20 cellular contexts compared by ENCODE assay signal in the genomic region with DNA sequence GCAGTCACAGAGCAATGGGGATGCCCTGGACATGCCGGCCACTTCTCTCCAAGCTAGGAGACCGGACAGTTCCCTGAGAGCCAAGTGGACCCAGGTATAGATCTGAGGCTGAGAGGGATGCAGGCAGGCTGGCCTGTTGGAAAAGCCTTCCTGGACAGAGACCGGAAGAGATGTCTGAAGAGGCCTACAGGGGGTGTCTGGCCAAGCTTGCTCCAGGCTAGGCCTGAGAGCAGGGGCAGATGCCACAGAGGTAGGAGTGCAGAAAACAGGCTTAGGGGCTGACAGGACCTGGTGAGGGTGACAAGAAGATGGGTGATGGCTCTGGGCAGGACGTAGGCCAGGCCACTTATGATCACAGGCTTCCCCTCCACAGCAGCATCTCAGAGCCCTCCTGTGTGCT.
"Had no signal": no experiment of that assay in that cellular context is flagged by ENCODE, and none has a peak within 500 bp of the region (broad histone marks: within the 10 kb centered on the region; RNA-seq: fewer than 3 reads in every experiment).

No MANE protein-coding gene starts in this region.

- H3K36me3 Mint-ChIP-seq: activated CD8-positive, alpha-beta memory T cell treated with anti-CD3 and anti-CD28 coated beads, Interleukin-2, amount 10 ng/mL, durations not matched to agents 7 days and 5 days; activated naive CD8-positive, alpha-beta T cell treated with anti-CD3 and anti-CD28 coated beads for 36 hours; WTC11 had no signal

- ATAC-seq: activated CD8-positive, alpha-beta memory T cell treated with anti-CD3 and anti-CD28 coated beads, Interleukin-2, amount 10 ng/mL, durations not matched to agents 7 days and 5 days; PC-3; T-helper 17 cell; WTC11 had no signal

- H3K27me3 ChIP-seq: MG63 had no signal

- H3K9me3 Mint-ChIP-seq: activated naive CD4-positive, alpha-beta T cell treated with anti-CD3 and anti-CD28 coated beads, Interleukin-2, amount 10 ng/mL, durations not matched to agents 7 days and 5 days; activated naive CD8-positive, alpha-beta T cell treated with anti-CD3 and anti-CD28 coated beads for 36 hours; activated T-cell treated with anti-CD3 and anti-CD28 coated beads, Interleukin-2, amount 50 U/mL, for 24 hours; activated T-helper 1 cell treated with anti-CD3 and anti-CD28 coated beads, Interleukin-12 subunit alpha, Interleukin-12 subunit beta, Interleukin-2, Interleukin-4 antibody, amounts not matched to agents 30 ng/mL and 10 ng/mL and 1 ng/mL, durations not matched to agents 14 hours and 24 hours and 36 hours; WTC11 had no signal

- H3K4me1 Mint-ChIP-seq: activated CD8-positive, alpha-beta memory T cell treated with anti-CD3 and anti-CD28 coated beads, Interleukin-2, amount 10 ng/mL, durations not matched to agents 7 days and 5 days; activated naive CD4-positive, alpha-beta T cell treated with anti-CD3 and anti-CD28 coated beads, Interleukin-2, amount 10 ng/mL, durations not matched to agents 7 days and 5 days; activated naive CD8-positive, alpha-beta T cell treated with anti-CD3 and anti-CD28 coated beads for 36 hours; WTC11 had no signal

- H3K36me3 ChIP-seq: MG63 had no signal

- H3K27ac Mint-ChIP-seq: activated CD8-positive, alpha-beta memory T cell treated with anti-CD3 and anti-CD28 coated beads, Interleukin-2, amount 10 ng/mL, durations not matched to agents 7 days and 5 days; activated naive CD8-positive, alpha-beta T cell treated with anti-CD3 and anti-CD28 coated beads for 36 hours; activated T-cell treated with anti-CD3 and anti-CD28 coated beads, Interleukin-2, amount 50 U/mL, for 24 hours; activated T-helper 1 cell treated with anti-CD3 and anti-CD28 coated beads, Interleukin-12 subunit alpha, Interleukin-12 subunit beta, Interleukin-2, Interleukin-4 antibody, amounts not matched to agents 30 ng/mL and 10 ng/mL and 1 ng/mL, durations not matched to agents 14 hours and 24 hours and 36 hours; T-helper 17 cell; WTC11 had no signal

- H3K27me3 Mint-ChIP-seq: activated CD8-positive, alpha-beta memory T cell treated with anti-CD3 and anti-CD28 coated beads, Interleukin-2, amount 10 ng/mL, durations not matched to agents 7 days and 5 days; activated naive CD4-positive, alpha-beta T cell treated with anti-CD3 and anti-CD28 coated beads, Interleukin-2, amount 10 ng/mL, durations not matched to agents 7 days and 5 days; activated naive CD8-positive, alpha-beta T cell treated with anti-CD3 and anti-CD28 coated beads for 36 hours; activated T-cell treated with anti-CD3 and anti-CD28 coated beads, Interleukin-2, amount 50 U/mL, for 24 hours; T-helper 17 cell had no signal

- H3K9me3 ChIP-seq: MG63 had no signal

- H3K4me3 ChIP-seq: MG63 had no signal

- H3K4me3 Mint-ChIP-seq: activated CD8-positive, alpha-beta memory T cell treated with anti-CD3 and anti-CD28 coated beads, Interleukin-2, amount 10 ng/mL, durations not matched to agents 7 days and 5 days; activated naive CD4-positive, alpha-beta T cell treated with anti-CD3 and anti-CD28 coated beads, Interleukin-2, amount 10 ng/mL, durations not matched to agents 7 days and 5 days; activated naive CD8-positive, alpha-beta T cell treated with anti-CD3 and anti-CD28 coated beads for 36 hours; activated T-cell treated with anti-CD3 and anti-CD28 coated beads, Interleukin-2, amount 50 U/mL, for 24 hours; activated T-helper 1 cell treated with anti-CD3 and anti-CD28 coated beads, Interleukin-12 subunit alpha, Interleukin-12 subunit beta, Interleukin-2, Interleukin-4 antibody, amounts not matched to agents 30 ng/mL and 10 ng/mL and 1 ng/mL, durations not matched to agents 14 hours and 24 hours and 36 hours; T-helper 17 cell; WTC11 had no signal

- DNase-seq: activated CD4-positive, alpha-beta T cell treated with anti-CD3 and anti-CD28 coated beads for 48 hours; activated CD4-positive, alpha-beta T cell treated with anti-CD3 and anti-CD28 coated beads, Interleukin-2, amount 50 U/mL, for 4 hours; activated CD4-positive, CD25-positive, alpha-beta regulatory T cell treated with anti-CD3 and anti-CD28 coated beads, Interleukin-2, amount 50 U/mL, for 72 hours; activated CD8-positive, alpha-beta memory T cell treated with anti-CD3 and anti-CD28 coated beads, Interleukin-2, amount 10 ng/mL, durations not matched to agents 7 days and 5 days; activated gamma-delta T cell; activated naive CD4-positive, alpha-beta T cell treated with anti-CD3 and anti-CD28 coated beads, Interleukin-2, amount 10 ng/mL, durations not matched to agents 7 days and 5 days; activated naive CD8-positive, alpha-beta T cell treated with anti-CD3 and anti-CD28 coated beads for 36 hours; activated T-cell treated with anti-CD3 and anti-CD28 coated beads, Interleukin-2, amount 50 U/mL, for 24 hours; MG63; NCI-H1105 treated with DMSO at 0.1 percent for 48 hours; NCI-H1436 treated with DMSO at 0.1 percent for 48 hours; NCI-H187; NCI-H2081; NCI-H524; PC-3; SHP77 treated with DMSO at 0.1 percent for 48 hours; T-helper 17 cell; T-helper 9 cell had no signal
